In the genomic region with DNA sequence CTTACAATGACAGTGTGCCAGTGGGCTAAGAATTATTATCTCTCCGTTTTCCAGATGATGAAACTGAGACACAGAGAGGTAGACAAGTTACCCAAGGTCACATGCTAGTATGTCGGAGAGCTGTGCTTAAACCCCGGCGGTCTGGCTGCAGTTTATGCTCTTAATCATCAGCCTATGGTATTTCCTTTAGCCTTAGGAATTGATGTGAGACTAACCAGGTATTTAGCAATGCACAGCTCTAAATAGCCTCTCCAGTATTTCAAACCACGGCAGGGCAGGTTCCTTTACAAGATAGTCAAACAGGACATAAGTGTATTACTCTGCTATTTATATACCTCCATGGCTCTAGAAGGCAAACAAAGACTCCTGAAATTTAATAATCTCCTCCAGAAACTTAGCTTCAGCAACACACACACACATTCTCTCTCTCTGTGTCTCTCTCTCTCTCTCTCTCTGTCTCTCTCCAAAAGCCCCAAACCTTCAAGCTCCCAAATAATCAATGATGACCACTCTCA, we compare ENCODE assay signal across 8 cellular contexts.
DNase-seq lines count a peak whose midpoint lies in the region; ATAC-seq, FAIRE-seq and TF ChIP-seq lines count a peak whose summit lies in the region.

No MANE protein-coding gene starts in this region.

- H3K27ac ChIP-seq in skin epidermis: peak overlapping the region in 17 of 21 experiments; percentile 22 to 91 (median 85)

- H3K27ac Mint-ChIP-seq in activated CD4-positive, alpha-beta T cell treated with anti-CD3 and anti-CD28 coated beads for 36 hours: peak overlapping the region; percentile 62

- no peaks in the 10 kb centered on the region for H3K36me3 Mint-ChIP-seq in activated CD4-positive, alpha-beta T cell treated with anti-CD3 and anti-CD28 coated beads for 36 hours (ENCODE audit: low read depth)

- H3K27me3 Mint-ChIP-seq in activated CD4-positive, alpha-beta T cell treated with anti-CD3 and anti-CD28 coated beads for 36 hours: no peaks in the 10 kb centered on the region

- CTCF ChIA-PET in activated CD4-positive, alpha-beta T cell treated with anti-CD3 and anti-CD28 coated beads for 36 hours (lab: Charles Lee): no interaction called here

- peaks cover 40% of the 10 kb centered on the region for H3K4me1 Mint-ChIP-seq in activated CD4-positive, alpha-beta T cell treated with anti-CD3 and anti-CD28 coated beads for 36 hours

- peak; percentile 93 for FAIRE-seq in RCC 7860 (lab: Jason Lieb, UNC)

- POLR2A ChIA-PET in activated CD4-positive, alpha-beta T cell treated with anti-CD3 and anti-CD28 coated beads for 36 hours (lab: Charles Lee): interaction anchor here (0.8 kb wide), 1 partner anchor 46 kb away, joined by 10 read pairs; no protein-coding TSS in a partner anchor

- H3K4me3 ChIP-seq in epithelial cell of esophagus (ENCODE audit: low read length) (no peak overlapping the region), skin epidermis (no peak overlapping the region)

- TF ChIP-seq CTCF in epithelial cell of esophagus (IDR thresholded peaks at IDR 0.05; ENCODE audit: insufficient read depth, low read depth, low read length, missing control alignments): no peak

- H3K9me3 Mint-ChIP-seq in activated CD4-positive, alpha-beta T cell treated with anti-CD3 and anti-CD28 coated beads for 36 hours (ENCODE audit: low read depth): no peaks in the 10 kb centered on the region

- no peak for DNase-seq in activated CD4-positive, alpha-beta T cell treated with anti-CD3 and anti-CD28 coated beads for 36 hours
- DNase-seq in activated CD4-positive, alpha-beta T cell treated with anti-CD3 and anti-CD28 coated beads for 4 hours: no peak
- DNase-seq in RCC 7860 (ENCODE audit: low spot score): peak; percentile 93
- peak; percentile 96 for DNase-seq in epithelial cell of esophagus (ENCODE audit: low read depth)
- no peak for DNase-seq in stimulated activated CD4-positive, alpha-beta T cell treated with anti-CD3 and anti-CD28 coated beads, Interleukin-2, amount 100 ng/mL, for 48 hours

- intact Hi-C loops in activated CD4-positive, alpha-beta T cell treated with anti-CD3 and anti-CD28 coated beads for 36 hours (cut with DNase I, micrococcal nuclease): no loop called here

- no peak overlapping the region for H3K4me3 Mint-ChIP-seq in activated CD4-positive, alpha-beta T cell treated with anti-CD3 and anti-CD28 coated beads for 36 hours

- no peak for ATAC-seq in activated CD4-positive, alpha-beta T cell treated with anti-CD3 and anti-CD28 coated beads for 36 hours
- no peak for ATAC-seq in GM18502 (IDR thresholded peaks at IDR 0.05; ENCODE audit: poor library complexity, unreplicated experiment)
- ATAC-seq in HG02970 (IDR thresholded peaks at IDR 0.05; ENCODE audit: low FRiP score, unreplicated experiment): no peak

Comparison
In these comparisons a context has a peak if more than half of its experiments do, and no peak if none do; other contexts are left out.
1. DNase-seq: peak in RCC 7860 (single experiment) and epithelial cell of esophagus (single experiment); none in activated CD4-positive, alpha-beta T cell treated with anti-CD3 and anti-CD28 coated beads for 36 hours (single experiment), activated CD4-positive, alpha-beta T cell treated with anti-CD3 and anti-CD28 coated beads for 4 hours (0 of 2) and stimulated activated CD4-positive, alpha-beta T cell treated with anti-CD3 and anti-CD28 coated beads, Interleukin-2, amount 100 ng/mL, for 48 hours (0 of 2).